17 cellular contexts compared by ENCODE assay signal in genomic region chr1:21314797-21315396, GRCh38. TPM values are rescaled to one million over a fixed set of nuclear protein-coding genes. Genes with fewer than 3 reads are reported as not detected.
A peak's percentile ranks its signal among the peaks of the same experiment; 100 is the strongest.
DNase-seq lines count a peak whose midpoint lies in the region; ATAC-seq and TF ChIP-seq lines count a peak whose summit lies in the region.
"Had no signal": no experiment of that assay in that cellular context is flagged by ENCODE, and none has a peak within 500 bp of the region (broad histone marks: within the 10 kb centered on the region; RNA-seq: fewer than 3 reads in every experiment).

No MANE protein-coding gene starts in this region.

- H3K27ac ChIP-seq in HUES6 (ENCODE audit: low read depth, low read length) (no peak overlapping the region), adrenal gland (peak overlapping the region in 4 of 5 donors; percentile 21 to 98 (median 84)), stomach smooth muscle (ENCODE audit: low read length) (peak overlapping the region; percentile 66)
- H3K27ac ChIP-seq: HL-60, SJSA1 had no signal

- H3K27me3 Mint-ChIP-seq in memory B cell, result no peaks in the 10 kb centered on the region
- H3K27me3 Mint-ChIP-seq: activated naive CD4-positive, alpha-beta T cell treated with anti-CD3 and anti-CD28 coated beads, Interleukin-2, amount 10 ng/mL, durations not matched to agents 7 days and 5 days; progenitor cell of endocrine pancreas had no signal

- no peak for TF ChIP-seq POLR2A in adrenal gland (IDR thresholded peaks at IDR 0.05)

- peaks cover 6% of the 10 kb centered on the region for H3K36me3 Mint-ChIP-seq in memory B cell

- ATAC-seq in memory B cell (ENCODE audit: low read depth) (no peak), GM18498 (IDR thresholded peaks at IDR 0.05; ENCODE audit: unreplicated experiment) (no peak)
- ATAC-seq: esophagus mucosa had no signal

- H3K36me3 ChIP-seq in HUES6 (ENCODE audit: control insufficient read depth, insufficient read depth, low read length) (no peaks in the 10 kb centered on the region), adrenal gland (replicated peaks in 1 of 2) (no peaks in the 10 kb centered on the region), stomach smooth muscle (ENCODE audit: control insufficient read depth in 2 of 2, insufficient read depth in 2 of 2, low read length in 2 of 2) (no peaks in the 10 kb centered on the region)
- H3K36me3 ChIP-seq: SJSA1 had no signal

- no peaks in the 10 kb centered on the region for H3K27me3 ChIP-seq in HUES6 (ENCODE audit: control insufficient read depth, insufficient read depth, low read length)
- H3K27me3 ChIP-seq in adrenal gland, result no peaks in the 10 kb centered on the region
- no peaks in the 10 kb centered on the region for H3K27me3 ChIP-seq in stomach smooth muscle (ENCODE audit: control insufficient read depth in 1 of 2, insufficient read depth in 2 of 2, low read length in 2 of 2)
- H3K27me3 ChIP-seq: SJSA1 had no signal

- intact Hi-C loops in adrenal gland (cut with DNase I), result no loop called here

- WGBS in adrenal gland, 4 donors, result 82 to 90% (median 87%) methylated on average over 2 of the region's 2 CpGs

- DNase-seq in adrenal gland, result no peak
- DNase-seq in memory B cell (ENCODE audit: low spot score in 2 of 2), result no peak
- DNase-seq in activated CD4-positive, CD25-positive, alpha-beta regulatory T cell treated with anti-CD3 and anti-CD28 coated beads, Interleukin-2, amount 50 U/mL, for 72 hours, result no peak
- DNase-seq in activated gamma-delta T cell treated with Interleukin-2 at 50 U/mL for 16 hours, result no peak
- no peak for DNase-seq in COLO829 (ENCODE audit: low spot score)
- DNase-seq: activated naive CD4-positive, alpha-beta T cell treated with anti-CD3 and anti-CD28 coated beads, Interleukin-2, amount 10 ng/mL, durations not matched to agents 7 days and 5 days; cerebellar nuclear complex; MM.1S; NK-92 treated with Interleukin-12 subunit alpha and Interleukin-12 subunit beta, amount 100 ng/mL, for 24 hours; stimulated activated CD4-positive, alpha-beta T cell treated with anti-CD3 and anti-CD28 coated beads, Interleukin-2, amount 100 ng/mL, for 24 hours had no signal

- H3K4me1 ChIP-seq in HUES6 (ENCODE audit: control insufficient read depth, insufficient read depth, low read length) (peaks cover 58% of the 10 kb centered on the region), adrenal gland (replicated peaks in 1 of 2) (peaks cover 45 to 94% of the 10 kb centered on the region in 2 donors), stomach smooth muscle (ENCODE audit: control insufficient read depth, insufficient read depth, low read length) (peaks cover 78% of the 10 kb centered on the region)

- H3K27ac Mint-ChIP-seq in memory B cell, result peak overlapping the region; percentile 14
- H3K27ac Mint-ChIP-seq: activated naive CD4-positive, alpha-beta T cell treated with anti-CD3 and anti-CD28 coated beads, Interleukin-2, amount 10 ng/mL, durations not matched to agents 7 days and 5 days had no signal

- no peak overlapping the region for H3K4me3 Mint-ChIP-seq in memory B cell
- H3K4me3 Mint-ChIP-seq: activated naive CD4-positive, alpha-beta T cell treated with anti-CD3 and anti-CD28 coated beads, Interleukin-2, amount 10 ng/mL, durations not matched to agents 7 days and 5 days had no signal

- no peak for TF ChIP-seq CTCF in adrenal gland (IDR thresholded peaks at IDR 0.05)

- H3K9me3 ChIP-seq in HUES6 (ENCODE audit: control insufficient read depth, insufficient read depth, low read depth, low read length), result peaks cover 3% of the 10 kb centered on the region; the same call in 1 of the 2 replicates
- H3K9me3 ChIP-seq in adrenal gland (replicated peaks in 1 of 3), result no peaks in the 10 kb centered on the region
- H3K9me3 ChIP-seq in stomach smooth muscle (ENCODE audit: control insufficient read depth in 2 of 2, low read length in 2 of 2), result no peaks in the 10 kb centered on the region

- peaks cover 29% of the 10 kb centered on the region for H3K4me1 Mint-ChIP-seq in memory B cell

- no peak overlapping the region for H3K4me3 ChIP-seq in HUES6 (ENCODE audit: low read depth, low read length)
- H3K4me3 ChIP-seq in adrenal gland, result no peak overlapping the region
- H3K4me3 ChIP-seq in stomach smooth muscle (ENCODE audit: low read length in 2 of 2), result no peak overlapping the region
- H3K4me3 ChIP-seq: SJSA1 had no signal

- H3K9me3 Mint-ChIP-seq in memory B cell, result peaks cover 1% of the 10 kb centered on the region
- H3K9me3 Mint-ChIP-seq: activated naive CD4-positive, alpha-beta T cell treated with anti-CD3 and anti-CD28 coated beads, Interleukin-2, amount 10 ng/mL, durations not matched to agents 7 days and 5 days had no signal

- H3K9ac ChIP-seq in HUES6 (ENCODE audit: low read length), result peak overlapping the region; percentile 30
- H3K9ac ChIP-seq in stomach smooth muscle (ENCODE audit: low read length in 2 of 2), result no peak overlapping the region

RNA-seq across cellular contexts. Expression of gene ECE1, which starts 24.6 kb away (rescaled TPM):
- 100 to 1,000 TPM; 173 to 588 (median 259) TPM for total RNA-seq in adrenal gland
- polyA plus RNA-seq in adrenal gland, result 100 to 1,000 TPM; 150 to 327 (median 176) TPM
